In genomic region chr12:401235-402126, GRCh38 we compare ENCODE assay signal across 8 cellular contexts. TPM values are rescaled to one million over a fixed set of nuclear protein-coding genes. Genes with fewer than 3 reads are reported as not detected.
A peak's percentile ranks its signal among the peaks of the same experiment; 100 is the strongest.
DNase-seq lines count a peak whose midpoint lies in the region; ATAC-seq, FAIRE-seq and TF ChIP-seq lines count a peak whose summit lies in the region.

CCDC77 (plus strand) TSS chr12:401644; CDS start chr12:409384, 7,740 bp downstream.

- TF ChIP-seq EP300 in K562 (IDR thresholded peaks at IDR 0.05; ENCODE audit: low read length) = no peak

- H2AFZ ChIP-seq in K562 (ENCODE audit: low read depth, low read length) = peak within 1 kb of the TSS; percentile 99

- TF ChIP-seq RAD21 in K562 (CRISPR knock-in tag; conservative IDR thresholded peaks at IDR 0.05 in 1 of 2, IDR thresholded peaks at IDR 0.05 in 1 of 2) = no peak

- CTCF ChIA-PET in K562 (lab: Yijun Ruan, JAX; ENCODE audit: low intra/inter-chr PET ratio) = no interaction called here

- FAIRE-seq in K562 (lab: Jason Lieb, UNC) = peak; percentile 96

- H3K27ac ChIP-seq in K562 (ENCODE audit: extremely low read depth, low read depth, low read length) = peak within 1 kb of the TSS; percentile 80

- BruUV-seq in K562 (replicated peaks; lab: Mats Ljungman, UMichigan) = TSS peak; percentile 89

- in situ Hi-C loops in SK-MEL-5 (cut with HindIII; ENCODE audit: low pct_unique_long_range_greater_than_20kb, low sequenced_read_pairs) (no loop called here), K562 (cut with MboI) (no loop called here)

- TF ChIP-seq POLR2A in GM18505 (IDR thresholded peaks at IDR 0.05; ENCODE audit: borderline replicate concordance, extremely low read depth, insufficient read depth, insufficient read length) (peak; percentile 63), K562 (conservative IDR thresholded peaks at IDR 0.05) (peak; percentile 84)

- H3K9me1 ChIP-seq in K562 (ENCODE audit: control insufficient read depth, insufficient read depth, low read length) = no peaks in the 10 kb centered on the region

- peak within 1 kb of the TSS; percentile 84 for H3K4me2 ChIP-seq in K562 (ENCODE audit: insufficient read depth, low read length)

- 1% methylated on average over 45 of the region's 47 CpGs for WGBS in K562 (ENCODE audit: insufficient coverage, low coverage, missing lambda C conversion rate)

- no peaks in the 10 kb centered on the region for H3K27me3 ChIP-seq in K562 (ENCODE audit: control insufficient read depth in 2 of 2, insufficient read depth in 2 of 2, low read length in 2 of 2)

- POLR2A ChIA-PET in K562 (lab: Yijun Ruan, JAX) = interaction anchor here (0.6 to 3.0 kb wide), 10 partner anchors 9 to 587 kb away, joined by 3 to 13 read pairs (median 3); partner anchors contain the start of gene KDM5A

- peak; percentile 15 to 31 (median 29); a peak in 2 of 6 replicates for TF ChIP-seq CTCF in K562 (IDR thresholded peaks at IDR 0.05 in 2 of 3, conservative IDR thresholded peaks at IDR 0.05 in 1 of 3; ENCODE audit: insufficient read depth in 2 of 3, low read depth in 1 of 3, low read length in 3 of 3)

- peak within 1 kb of the TSS; percentile 81 to 96 for H3K9ac ChIP-seq in K562 (ENCODE audit: insufficient read depth in 1 of 2, low read depth in 2 of 2, low read length in 2 of 2)

- H3K79me2 ChIP-seq in K562 (ENCODE audit: control insufficient read depth, insufficient read depth, low read length) = peaks cover 10% of the 10 kb centered on the region

- peaks cover 8 to 9% of the 10 kb centered on the region in 2 experiments; a peak in 3 of 5 replicates for H3K4me1 ChIP-seq in K562 (replicated peaks in 1 of 2; ENCODE audit: control insufficient read depth in 2 of 2, insufficient read depth in 2 of 2, low read length in 2 of 2)

- H3K4me3 ChIP-seq in K562 = peak within 1 kb of the TSS; percentile 67
- H3K4me3 ChIP-seq in iPS-18c (ENCODE audit: insufficient read depth, low read depth, low read length) = peak within 1 kb of the TSS; percentile 96

- intact Hi-C loops in K562 (cut with micrococcal nuclease) = no loop called here

- peaks cover 5% of the 10 kb centered on the region; the same call in 1 of the 2 replicates for H4K20me1 ChIP-seq in K562 (replicated peaks; ENCODE audit: control insufficient read depth, insufficient read depth, low read length)

- DNase-seq in SK-MEL-5 (ENCODE audit: low read depth, low spot score) (peak; percentile 94), K562 (ENCODE audit: extremely low read depth in 1 of 4, low spot score in 3 of 4) (peak; percentile 92 to 95 (median 93)), DMS114 treated with DMSO at 0.1 percent for 48 hours (lab: John Stamatoyannopoulos, UW; ENCODE audit: unreplicated experiment) (no peak), NCI-H2227 treated with DMSO at 0.1 percent for 48 hours (lab: John Stamatoyannopoulos, UW) (no peak)
- peak; percentile 90 to 93 for DNase-seq in stimulated activated CD4-positive, alpha-beta T cell treated with anti-CD3 and anti-CD28 coated beads, Interleukin-12 subunit alpha, Interleukin-12 subunit beta, amount 100 ng/mL, for 24 hours (ENCODE audit: low read depth in 2 of 2)

- peaks cover 4% of the 10 kb centered on the region; the same call in 1 of the 3 replicates for H3K36me3 ChIP-seq in K562 (ENCODE audit: control insufficient read depth, insufficient read depth, low read length)

- H3K9me3 ChIP-seq in K562 (replicated peaks; ENCODE audit: control insufficient read depth, insufficient read depth, low read depth, low read length) (no peaks in the 10 kb centered on the region), iPS-18c (ENCODE audit: control insufficient read depth, insufficient read depth, low read length) (no peaks in the 10 kb centered on the region)

- ATAC-seq in GM18505 (IDR thresholded peaks at IDR 0.05; ENCODE audit: unreplicated experiment) (peak; percentile 94), HG02938 (IDR thresholded peaks at IDR 0.05; ENCODE audit: unreplicated experiment) (peak; percentile 96), K562 (peak; percentile 99)

TF ChIP-seq in K562, 482 proteins besides CTCF, POLR2A, EP300 and RAD21 (continues in another document):
- TF ChIP-seq NR2C2 (CRISPR knock-in tag; IDR thresholded peaks at IDR 0.05) (no peak), NR2C2 (tag; IDR thresholded peaks at IDR 0.05) (peak; percentile 87), ZFX (CRISPR knock-in tag; IDR thresholded peaks at IDR 0.05) (peak; percentile 77), C11orf30 (IDR thresholded peaks at IDR 0.05; ENCODE audit: low read depth) (peak; percentile 67), HNRNPL (IDR thresholded peaks at IDR 0.05; ENCODE audit: low read depth, low read length) (no peak), E2F4 (CRISPR knock-in tag; IDR thresholded peaks at IDR 0.05; ENCODE audit: low read depth) (peak; percentile 49; the same call in 1 of the 2 replicates), PPARD (CRISPR knock-in tag; IDR thresholded peaks at IDR 0.05) (no peak), RBM14 (IDR thresholded peaks at IDR 0.05; ENCODE audit: borderline replicate concordance, insufficient read depth, low read depth, low read length) (no peak), HDAC1 (IDR thresholded peaks at IDR 0.05) (peak in 1 of 2 experiments; percentile 93; a peak in 2 of 4 replicates), HLTF (IDR thresholded peaks at IDR 0.05) (peak; percentile 61; the same call in 1 of the 2 replicates), RBM25 (IDR thresholded peaks at IDR 0.05; ENCODE audit: low read depth, low read length, severe bottlenecking) (peak; percentile 94), SP1 (CRISPR knock-in tag; IDR thresholded peaks at IDR 0.05) (peak; percentile 98), YY1 (IDR thresholded peaks at IDR 0.05; ENCODE audit: borderline replicate concordance in 1 of 3, control insufficient read depth in 1 of 3, extremely low read depth in 1 of 3, insufficient read depth in 3 of 3, insufficient read length in 1 of 3, insufficient replicate concordance in 2 of 3, low read depth in 1 of 3, low read length in 2 of 3) (peak in 2 of 3 experiments; percentile 37 to 61), PKNOX1 (IDR thresholded peaks at IDR 0.05) (peak; percentile 27; the same call in 1 of the 2 replicates), ATF6 (CRISPR knock-in tag; IDR thresholded peaks at IDR 0.05) (0 out of 2 replicates have a peak, but pooled peaks have one; percentile 49), POLR2G (IDR thresholded peaks at IDR 0.05; ENCODE audit: low read depth, low read length) (peak; percentile 79)

RNA-seq across cellular contexts. Expression of gene CCDC77, which starts in this region (rescaled TPM):
- 11.5 and 13.0 TPM in 2 replicates for total RNA-seq in SK-MEL-5 (2014; rRNA removed; shearing (Covaris generic))
- 12.2 and 12.7 TPM in 2 replicates for polyA plus RNA-seq in SK-MEL-5 (2015; cell fraction: cytosol; rRNA removed)
- 24.8 and 36.1 TPM in 2 replicates for polyA plus RNA-seq in SK-MEL-5 (2015; cell fraction: nucleus; rRNA removed)
- 31.2 and 51.0 TPM in 2 replicates for total RNA-seq in K562 (2011; cell fraction: chromatin; rRNA removed; ENCODE audit: low replicate concordance)
- total RNA-seq in K562 (2011; cell fraction: nucleolus; rRNA removed) = 13.5 and 18.4 TPM in 2 replicates
- total RNA-seq in K562 (2011; cell fraction: nucleoplasm; rRNA removed) = 18.8 and 20.5 TPM in 2 replicates
- total RNA-seq in K562 (2014; rRNA removed) = 15.8 and 21.6 TPM in 2 replicates
- 26.5 and 27.8 TPM in 2 replicates for total RNA-seq in K562 (2014; rRNA removed; fragmentation: Illumina TruSeq; extraction: Trizol)
- total RNA-seq in K562 (2015; rRNA removed; fragmentation: Illumina TruSeq; extraction: Trizol) = 21.0 and 22.2 TPM in 2 replicates
- 10.5 and 11.9 TPM in 2 replicates for total RNA-seq in K562 (2021)
- polyA plus RNA-seq in K562 (2011; rRNA removed) = 16.1 and 16.3 TPM in 2 replicates
- polyA plus RNA-seq in K562 (2011; cell fraction: cytosol; rRNA removed) = 3.0 and 5.9 TPM in 2 replicates
- polyA plus RNA-seq in K562 (2011; cell fraction: nucleus; rRNA removed) = 11.5 and 14.2 TPM in 2 replicates
- polyA plus RNA-seq in K562 (2012) = 9.5 and 10.3 TPM in 2 replicates
- polyA plus RNA-seq in K562 (2014; fragmentation: Illumina TruSeq; extraction: Trizol) = 21.2 and 21.8 TPM in 2 replicates
- 10 to 100 TPM; 11.8 to 17.8 TPM for polyA plus RNA-seq in K562 (2014; fragmentation: Nextera tagmentation; extraction: Ambion mirVana)
- polyA plus RNA-seq in K562 (2014; rRNA removed) = 14.8 and 26.4 TPM in 2 replicates
- polyA minus RNA-seq in K562 (2011; rRNA and poly(A)+ RNA removed) = 16.5 and 25.1 TPM in 2 replicates
- 5.0 and 10.1 TPM in 2 replicates for polyA minus RNA-seq in K562 (2011; cell fraction: cytosol; rRNA and poly(A)+ RNA removed)
- polyA minus RNA-seq in K562 (2011; cell fraction: nucleus; rRNA and poly(A)+ RNA removed) = 6.5 and 13.8 TPM in 2 replicates

Comparison
In these comparisons a context has a peak if more than half of its experiments do, and no peak if none do; other contexts are left out.
1. DNase-seq: peak in SK-MEL-5 (single experiment), K562 (4 of 4) and stimulated activated CD4-positive, alpha-beta T cell treated with anti-CD3 and anti-CD28 coated beads, Interleukin-12 subunit alpha, Interleukin-12 subunit beta, amount 100 ng/mL, for 24 hours (2 of 2); none in DMS114 treated with DMSO at 0.1 percent for 48 hours (single experiment) and NCI-H2227 treated with DMSO at 0.1 percent for 48 hours (single experiment).
2. Peak in every context shown above with its lines, with median percentiles within 50 percentile points of each other: ATAC-seq.